ENCODE assay signal across 14 cellular contexts in genomic region chr16:75919664-75920063, GRCh38.
"Had no signal": no experiment of that assay in that cellular context is flagged by ENCODE, and none has a peak within 500 bp of the region (broad histone marks: within the 10 kb centered on the region; RNA-seq: fewer than 3 reads in every experiment).

No MANE protein-coding gene starts in this region.

- H3K27ac ChIP-seq: cardiac muscle cell, epithelial cell of prostate, foreskin keratinocyte, testis had no signal

- H3K9me3 ChIP-seq: testis had no signal

- H3K4me1 ChIP-seq: foreskin keratinocyte, testis had no signal

- ATAC-seq: activated CD4-positive, CD25-positive, alpha-beta regulatory T cell treated with anti-CD3 and anti-CD28 coated beads, Interleukin-2, amount 50 U/mL, for 24 hours; activated naive CD4-positive, alpha-beta T cell treated with anti-CD3 and anti-CD28 coated beads, Interleukin-2, amount 50 U/mL, for 72 hours; foreskin keratinocyte; left colon; stimulated activated naive CD8-positive, alpha-beta T cell treated with anti-CD3 and anti-CD28 coated beads, Interleukin-15, amount 100 ng/mL, for 72 hours had no signal

- H3K4me3 ChIP-seq: cardiac muscle cell, testis had no signal

- H3K36me3 ChIP-seq: cardiac muscle cell had no signal

- H3K27me3 ChIP-seq: foreskin keratinocyte, testis had no signal

- DNase-seq: activated effector memory CD4-positive, alpha-beta T cell treated with anti-CD3 and anti-CD28 coated beads, Interleukin-2, amount 50 U/mL, for 16 hours; activated T-cell treated with anti-CD3 and anti-CD28 coated beads, Interleukin-2, amount 50 U/mL, for 24 hours; cortex of kidney; effector memory CD4-positive, alpha-beta T cell; foreskin keratinocyte; left colon; nephron progenitor cell; stimulated activated CD4-positive, alpha-beta T cell treated with anti-CD3 and anti-CD28 coated beads, Interleukin-4, amount 100 ng/mL, for 24 hours; stimulated activated naive CD8-positive, alpha-beta T cell treated with anti-CD3 and anti-CD28 coated beads, Interleukin-15, amount 100 ng/mL, for 72 hours; testis had no signal
